In the genomic region with DNA sequence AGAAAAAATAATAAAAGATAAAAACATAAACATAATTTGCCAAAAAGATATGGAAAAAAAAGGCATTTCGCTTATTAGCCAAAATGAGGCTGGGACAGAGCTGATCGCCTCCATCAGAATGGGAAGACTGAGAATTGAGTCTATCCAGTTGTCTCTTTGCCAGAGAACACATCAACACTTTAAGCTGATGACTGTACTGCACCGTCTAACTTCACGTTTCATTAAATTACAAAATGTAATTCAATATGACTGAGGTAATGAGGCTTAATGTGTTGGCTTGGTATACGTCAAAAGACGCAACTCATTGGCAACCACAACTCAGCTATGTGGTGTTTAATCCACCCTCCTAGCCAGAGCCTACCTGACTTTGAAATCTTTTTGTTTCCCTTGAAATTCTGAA, we compare ENCODE assay signal across 1 cellular context.
A peak's percentile ranks its signal among the peaks of the same experiment; 100 is the strongest.
TF ChIP-seq lines count a peak whose summit lies in the region.

No MANE protein-coding gene starts in this region.

TF ChIP-seq in HEK293, 187 proteins besides CTCF, POLR2A, EP300 and RAD21 (continued from another document and continues in another):
- TF ChIP-seq, protein P1, sequence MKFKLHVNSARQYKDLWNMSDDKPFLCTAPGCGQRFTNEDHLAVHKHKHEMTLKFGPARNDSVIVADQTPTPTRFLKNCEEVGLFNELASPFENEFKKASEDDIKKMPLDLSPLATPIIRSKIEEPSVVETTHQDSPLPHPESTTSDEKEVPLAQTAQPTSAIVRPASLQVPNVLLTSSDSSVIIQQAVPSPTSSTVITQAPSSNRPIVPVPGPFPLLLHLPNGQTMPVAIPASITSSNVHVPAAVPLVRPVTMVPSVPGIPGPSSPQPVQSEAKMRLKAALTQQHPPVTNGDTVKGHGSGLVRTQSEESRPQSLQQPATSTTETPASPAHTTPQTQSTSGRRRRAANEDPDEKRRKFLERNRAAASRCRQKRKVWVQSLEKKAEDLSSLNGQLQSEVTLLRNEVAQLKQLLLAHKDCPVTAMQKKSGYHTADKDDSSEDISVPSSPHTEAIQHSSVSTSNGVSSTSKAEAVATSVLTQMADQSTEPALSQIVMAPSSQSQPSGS (tag by site-specific recombination; IDR thresholded peaks at IDR 0.05; ENCODE audit: low read depth), result 0 out of 2 replicates have a peak, but pooled peaks have one; percentile 21
- TF ChIP-seq, protein P2, sequence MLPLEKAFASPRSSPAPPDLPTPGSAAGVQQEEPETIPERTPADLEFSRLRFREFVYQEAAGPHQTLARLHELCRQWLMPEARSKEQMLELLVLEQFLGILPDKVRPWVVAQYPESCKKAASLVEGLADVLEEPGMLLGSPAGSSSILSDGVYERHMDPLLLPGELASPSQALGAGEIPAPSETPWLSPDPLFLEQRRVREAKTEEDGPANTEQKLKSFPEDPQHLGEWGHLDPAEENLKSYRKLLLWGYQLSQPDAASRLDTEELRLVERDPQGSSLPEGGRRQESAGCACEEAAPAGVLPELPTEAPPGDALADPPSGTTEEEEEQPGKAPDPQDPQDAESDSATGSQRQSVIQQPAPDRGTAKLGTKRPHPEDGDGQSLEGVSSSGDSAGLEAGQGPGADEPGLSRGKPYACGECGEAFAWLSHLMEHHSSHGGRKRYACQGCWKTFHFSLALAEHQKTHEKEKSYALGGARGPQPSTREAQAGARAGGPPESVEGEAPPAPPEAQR (tag by site-specific recombination; IDR thresholded peaks at IDR 0.05), result no peak
- TF ChIP-seq KLF1 (tag by site-specific recombination; IDR thresholded peaks at IDR 0.05), result no peak
- TF ChIP-seq, protein P3, sequence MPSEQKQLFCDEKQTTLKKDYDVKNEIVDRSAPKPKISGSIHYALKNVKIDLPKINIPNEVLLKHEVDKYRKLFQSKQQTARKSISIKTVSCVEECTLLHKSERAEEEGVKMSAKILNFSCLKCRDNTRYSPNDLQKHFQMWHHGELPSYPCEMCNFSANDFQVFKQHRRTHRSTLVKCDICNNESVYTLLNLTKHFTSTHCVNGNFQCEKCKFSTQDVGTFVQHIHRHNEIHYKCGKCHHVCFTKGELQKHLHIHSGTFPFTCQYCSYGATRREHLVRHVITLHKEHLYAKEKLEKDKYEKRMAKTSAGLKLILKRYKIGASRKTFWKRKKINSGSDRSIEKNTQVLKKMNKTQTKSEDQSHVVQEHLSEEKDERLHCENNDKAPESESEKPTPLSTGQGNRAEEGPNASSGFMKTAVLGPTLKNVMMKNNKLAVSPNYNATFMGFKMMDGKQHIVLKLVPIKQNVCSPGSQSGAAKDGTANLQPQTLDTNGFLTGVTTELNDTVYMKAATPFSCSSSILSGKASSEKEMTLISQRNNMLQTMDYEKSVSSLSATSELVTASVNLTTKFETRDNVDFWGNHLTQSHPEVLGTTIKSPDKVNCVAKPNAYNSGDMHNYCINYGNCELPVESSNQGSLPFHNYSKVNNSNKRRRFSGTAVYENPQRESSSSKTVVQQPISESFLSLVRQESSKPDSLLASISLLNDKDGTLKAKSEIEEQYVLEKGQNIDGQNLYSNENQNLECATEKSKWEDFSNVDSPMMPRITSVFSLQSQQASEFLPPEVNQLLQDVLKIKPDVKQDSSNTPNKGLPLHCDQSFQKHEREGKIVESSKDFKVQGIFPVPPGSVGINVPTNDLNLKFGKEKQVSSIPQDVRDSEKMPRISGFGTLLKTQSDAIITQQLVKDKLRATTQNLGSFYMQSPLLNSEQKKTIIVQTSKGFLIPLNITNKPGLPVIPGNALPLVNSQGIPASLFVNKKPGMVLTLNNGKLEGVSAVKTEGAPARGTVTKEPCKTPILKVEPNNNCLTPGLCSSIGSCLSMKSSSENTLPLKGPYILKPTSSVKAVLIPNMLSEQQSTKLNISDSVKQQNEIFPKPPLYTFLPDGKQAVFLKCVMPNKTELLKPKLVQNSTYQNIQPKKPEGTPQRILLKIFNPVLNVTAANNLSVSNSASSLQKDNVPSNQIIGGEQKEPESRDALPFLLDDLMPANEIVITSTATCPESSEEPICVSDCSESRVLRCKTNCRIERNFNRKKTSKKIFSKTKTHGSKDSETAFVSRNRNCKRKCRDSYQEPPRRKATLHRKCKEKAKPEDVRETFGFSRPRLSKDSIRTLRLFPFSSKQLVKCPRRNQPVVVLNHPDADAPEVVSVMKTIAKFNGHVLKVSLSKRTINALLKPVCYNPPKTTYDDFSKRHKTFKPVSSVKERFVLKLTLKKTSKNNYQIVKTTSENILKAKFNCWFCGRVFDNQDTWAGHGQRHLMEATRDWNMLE (tag by site-specific recombination; conservative IDR thresholded peaks at IDR 0.05; ENCODE audit: low read depth), result no peak
- TF ChIP-seq SP7 (tag by site-specific recombination; IDR thresholded peaks at IDR 0.05), result 0 out of 2 replicates have a peak, but pooled peaks have one; percentile 36
- TF ChIP-seq, protein P4, sequence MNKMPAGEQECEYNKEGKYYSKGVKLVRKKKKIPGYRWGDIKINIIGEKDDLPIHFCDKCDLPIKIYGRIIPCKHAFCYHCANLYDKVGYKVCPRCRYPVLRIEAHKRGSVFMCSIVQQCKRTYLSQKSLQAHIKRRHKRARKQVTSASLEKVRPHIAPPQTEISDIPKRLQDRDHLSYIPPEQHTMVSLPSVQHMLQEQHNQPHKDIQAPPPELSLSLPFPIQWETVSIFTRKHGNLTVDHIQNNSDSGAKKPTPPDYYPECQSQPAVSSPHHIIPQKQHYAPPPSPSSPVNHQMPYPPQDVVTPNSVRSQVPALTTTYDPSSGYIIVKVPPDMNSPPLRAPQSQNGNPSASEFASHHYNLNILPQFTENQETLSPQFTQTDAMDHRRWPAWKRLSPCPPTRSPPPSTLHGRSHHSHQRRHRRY (tag by site-specific recombination; IDR thresholded peaks at IDR 0.05), result no peak
- no peak for TF ChIP-seq ZNF530 (tag by site-specific recombination; IDR thresholded peaks at IDR 0.05; ENCODE audit: low read depth)
- no peak for TF ChIP-seq TCF7L2 (IDR thresholded peaks at IDR 0.05; ENCODE audit: borderline replicate concordance, low read depth, low read length)
- TF ChIP-seq ZBTB20 (tag by site-specific recombination; IDR thresholded peaks at IDR 0.05), result no peak
- TF ChIP-seq IKZF3 (tag by site-specific recombination; IDR thresholded peaks at IDR 0.05), result no peak
- TF ChIP-seq, protein P5, sequence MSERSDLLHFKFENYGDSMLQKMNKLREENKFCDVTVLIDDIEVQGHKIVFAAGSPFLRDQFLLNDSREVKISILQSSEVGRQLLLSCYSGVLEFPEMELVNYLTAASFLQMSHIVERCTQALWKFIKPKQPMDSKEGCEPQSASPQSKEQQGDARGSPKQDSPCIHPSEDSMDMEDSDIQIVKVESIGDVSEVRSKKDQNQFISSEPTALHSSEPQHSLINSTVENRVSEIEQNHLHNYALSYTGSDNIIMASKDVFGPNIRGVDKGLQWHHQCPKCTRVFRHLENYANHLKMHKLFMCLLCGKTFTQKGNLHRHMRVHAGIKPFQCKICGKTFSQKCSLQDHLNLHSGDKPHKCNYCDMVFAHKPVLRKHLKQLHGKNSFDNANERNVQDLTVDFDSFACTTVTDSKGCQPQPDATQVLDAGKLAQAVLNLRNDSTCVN (tag by site-specific recombination; optimal IDR thresholded peaks at IDR 0.05), result no peak
- no peak for TF ChIP-seq ZNF114 (tag by site-specific recombination; IDR thresholded peaks at IDR 0.05)
- TF ChIP-seq ZNF510 (tag by site-specific recombination; IDR thresholded peaks at IDR 0.05; ENCODE audit: insufficient replicate concordance), result no peak
- no peak for TF ChIP-seq ZNF548 (tag by site-specific recombination; IDR thresholded peaks at IDR 0.05)
- TF ChIP-seq, protein P6, sequence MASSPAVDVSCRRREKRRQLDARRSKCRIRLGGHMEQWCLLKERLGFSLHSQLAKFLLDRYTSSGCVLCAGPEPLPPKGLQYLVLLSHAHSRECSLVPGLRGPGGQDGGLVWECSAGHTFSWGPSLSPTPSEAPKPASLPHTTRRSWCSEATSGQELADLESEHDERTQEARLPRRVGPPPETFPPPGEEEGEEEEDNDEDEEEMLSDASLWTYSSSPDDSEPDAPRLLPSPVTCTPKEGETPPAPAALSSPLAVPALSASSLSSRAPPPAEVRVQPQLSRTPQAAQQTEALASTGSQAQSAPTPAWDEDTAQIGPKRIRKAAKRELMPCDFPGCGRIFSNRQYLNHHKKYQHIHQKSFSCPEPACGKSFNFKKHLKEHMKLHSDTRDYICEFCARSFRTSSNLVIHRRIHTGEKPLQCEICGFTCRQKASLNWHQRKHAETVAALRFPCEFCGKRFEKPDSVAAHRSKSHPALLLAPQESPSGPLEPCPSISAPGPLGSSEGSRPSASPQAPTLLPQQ (tag by site-specific recombination; IDR thresholded peaks at IDR 0.05), result peak; percentile 48; the same call in 1 of the 2 replicates
- TF ChIP-seq ZNF248 (tag by site-specific recombination; IDR thresholded peaks at IDR 0.05), result no peak
- TF ChIP-seq KLF16 (tag by site-specific recombination; IDR thresholded peaks at IDR 0.05), result no peak
- TF ChIP-seq, protein P7, sequence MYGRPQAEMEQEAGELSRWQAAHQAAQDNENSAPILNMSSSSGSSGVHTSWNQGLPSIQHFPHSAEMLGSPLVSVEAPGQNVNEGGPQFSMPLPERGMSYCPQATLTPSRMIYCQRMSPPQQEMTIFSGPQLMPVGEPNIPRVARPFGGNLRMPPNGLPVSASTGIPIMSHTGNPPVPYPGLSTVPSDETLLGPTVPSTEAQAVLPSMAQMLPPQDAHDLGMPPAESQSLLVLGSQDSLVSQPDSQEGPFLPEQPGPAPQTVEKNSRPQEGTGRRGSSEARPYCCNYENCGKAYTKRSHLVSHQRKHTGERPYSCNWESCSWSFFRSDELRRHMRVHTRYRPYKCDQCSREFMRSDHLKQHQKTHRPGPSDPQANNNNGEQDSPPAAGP (tag by site-specific recombination; IDR thresholded peaks at IDR 0.05), result no peak
- TF ChIP-seq OVOL3 (tag by site-specific recombination; IDR thresholded peaks at IDR 0.05), result no peak
- no peak for TF ChIP-seq ZNF133 (tag by site-specific recombination; IDR thresholded peaks at IDR 0.05)
- TF ChIP-seq ZNF560 (tag by site-specific recombination; IDR thresholded peaks at IDR 0.05; ENCODE audit: borderline replicate concordance), result no peak
- no peak for TF ChIP-seq ZNF202 (tag by site-specific recombination; IDR thresholded peaks at IDR 0.05; ENCODE audit: borderline replicate concordance)
- TF ChIP-seq ZNF544 (tag by site-specific recombination; IDR thresholded peaks at IDR 0.05), result no peak
- no peak for TF ChIP-seq FEZF1 (tag by site-specific recombination; IDR thresholded peaks at IDR 0.05)
- TF ChIP-seq, protein P8, sequence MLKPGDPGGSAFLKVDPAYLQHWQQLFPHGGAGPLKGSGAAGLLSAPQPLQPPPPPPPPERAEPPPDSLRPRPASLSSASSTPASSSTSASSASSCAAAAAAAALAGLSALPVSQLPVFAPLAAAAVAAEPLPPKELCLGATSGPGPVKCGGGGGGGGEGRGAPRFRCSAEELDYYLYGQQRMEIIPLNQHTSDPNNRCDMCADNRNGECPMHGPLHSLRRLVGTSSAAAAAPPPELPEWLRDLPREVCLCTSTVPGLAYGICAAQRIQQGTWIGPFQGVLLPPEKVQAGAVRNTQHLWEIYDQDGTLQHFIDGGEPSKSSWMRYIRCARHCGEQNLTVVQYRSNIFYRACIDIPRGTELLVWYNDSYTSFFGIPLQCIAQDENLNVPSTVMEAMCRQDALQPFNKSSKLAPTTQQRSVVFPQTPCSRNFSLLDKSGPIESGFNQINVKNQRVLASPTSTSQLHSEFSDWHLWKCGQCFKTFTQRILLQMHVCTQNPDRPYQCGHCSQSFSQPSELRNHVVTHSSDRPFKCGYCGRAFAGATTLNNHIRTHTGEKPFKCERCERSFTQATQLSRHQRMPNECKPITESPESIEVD (tag by site-specific recombination; IDR thresholded peaks at IDR 0.05), result no peak
- TF ChIP-seq ZNF174 (tag by site-specific recombination; IDR thresholded peaks at IDR 0.05), result no peak
- no peak for TF ChIP-seq ZNF214 (tag by site-specific recombination; IDR thresholded peaks at IDR 0.05; ENCODE audit: borderline replicate concordance)
- TF ChIP-seq, protein P9, sequence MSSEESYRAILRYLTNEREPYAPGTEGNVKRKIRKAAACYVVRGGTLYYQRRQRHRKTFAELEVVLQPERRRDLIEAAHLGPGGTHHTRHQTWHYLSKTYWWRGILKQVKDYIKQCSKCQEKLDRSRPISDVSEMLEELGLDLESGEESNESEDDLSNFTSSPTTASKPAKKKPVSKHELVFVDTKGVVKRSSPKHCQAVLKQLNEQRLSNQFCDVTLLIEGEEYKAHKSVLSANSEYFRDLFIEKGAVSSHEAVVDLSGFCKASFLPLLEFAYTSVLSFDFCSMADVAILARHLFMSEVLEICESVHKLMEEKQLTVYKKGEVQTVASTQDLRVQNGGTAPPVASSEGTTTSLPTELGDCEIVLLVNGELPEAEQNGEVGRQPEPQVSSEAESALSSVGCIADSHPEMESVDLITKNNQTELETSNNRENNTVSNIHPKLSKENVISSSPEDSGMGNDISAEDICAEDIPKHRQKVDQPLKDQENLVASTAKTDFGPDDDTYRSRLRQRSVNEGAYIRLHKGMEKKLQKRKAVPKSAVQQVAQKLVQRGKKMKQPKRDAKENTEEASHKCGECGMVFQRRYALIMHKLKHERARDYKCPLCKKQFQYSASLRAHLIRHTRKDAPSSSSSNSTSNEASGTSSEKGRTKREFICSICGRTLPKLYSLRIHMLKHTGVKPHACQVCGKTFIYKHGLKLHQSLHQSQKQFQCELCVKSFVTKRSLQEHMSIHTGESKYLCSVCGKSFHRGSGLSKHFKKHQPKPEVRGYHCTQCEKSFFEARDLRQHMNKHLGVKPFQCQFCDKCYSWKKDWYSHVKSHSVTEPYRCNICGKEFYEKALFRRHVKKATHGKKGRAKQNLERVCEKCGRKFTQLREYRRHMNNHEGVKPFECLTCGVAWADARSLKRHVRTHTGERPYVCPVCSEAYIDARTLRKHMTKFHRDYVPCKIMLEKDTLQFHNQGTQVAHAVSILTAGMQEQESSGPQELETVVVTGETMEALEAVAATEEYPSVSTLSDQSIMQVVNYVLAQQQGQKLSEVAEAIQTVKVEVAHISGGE (tag by site-specific recombination; conservative IDR thresholded peaks at IDR 0.05; ENCODE audit: low read depth), result no peak
- TF ChIP-seq ZNF600 (tag by site-specific recombination; IDR thresholded peaks at IDR 0.05), result no peak
- no peak for TF ChIP-seq ZNF350 (tag by site-specific recombination; IDR thresholded peaks at IDR 0.05)
- TF ChIP-seq ZNF549 (tag by site-specific recombination; IDR thresholded peaks at IDR 0.05), result no peak
- TF ChIP-seq, protein P10, sequence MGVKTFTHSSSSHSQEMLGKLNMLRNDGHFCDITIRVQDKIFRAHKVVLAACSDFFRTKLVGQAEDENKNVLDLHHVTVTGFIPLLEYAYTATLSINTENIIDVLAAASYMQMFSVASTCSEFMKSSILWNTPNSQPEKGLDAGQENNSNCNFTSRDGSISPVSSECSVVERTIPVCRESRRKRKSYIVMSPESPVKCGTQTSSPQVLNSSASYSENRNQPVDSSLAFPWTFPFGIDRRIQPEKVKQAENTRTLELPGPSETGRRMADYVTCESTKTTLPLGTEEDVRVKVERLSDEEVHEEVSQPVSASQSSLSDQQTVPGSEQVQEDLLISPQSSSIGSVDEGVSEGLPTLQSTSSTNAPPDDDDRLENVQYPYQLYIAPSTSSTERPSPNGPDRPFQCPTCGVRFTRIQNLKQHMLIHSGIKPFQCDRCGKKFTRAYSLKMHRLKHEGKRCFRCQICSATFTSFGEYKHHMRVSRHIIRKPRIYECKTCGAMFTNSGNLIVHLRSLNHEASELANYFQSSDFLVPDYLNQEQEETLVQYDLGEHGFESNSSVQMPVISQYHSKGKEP (tag by site-specific recombination; IDR thresholded peaks at IDR 0.05), result peak; percentile 68
- TF ChIP-seq KLF8 (tag by site-specific recombination; IDR thresholded peaks at IDR 0.05), result 0 out of 2 replicates have a peak, but pooled peaks have one; percentile 38
